15 cellular contexts compared by ENCODE assay signal in genomic region chr1:45647248-45648021, GRCh38. TPM values are rescaled to one million over a fixed set of nuclear protein-coding genes. Genes with fewer than 3 reads are reported as not detected.
DNase-seq lines count a peak whose midpoint lies in the region; ATAC-seq and TF ChIP-seq lines count a peak whose summit lies in the region.
"Had no signal": no experiment of that assay in that cellular context is flagged by ENCODE, and none has a peak within 500 bp of the region (broad histone marks: within the 10 kb centered on the region; RNA-seq: fewer than 3 reads in every experiment).

No MANE protein-coding gene starts in this region.

- TF ChIP-seq CTCF in breast epithelium (IDR thresholded peaks at IDR 0.05) (no peak), spleen (IDR thresholded peaks at IDR 0.05 in 8 of 11, conservative IDR thresholded peaks at IDR 0.05 in 3 of 11) (no peak)

- H3K27ac ChIP-seq in breast epithelium (peak overlapping the region; percentile 8 to 48), spleen (peak overlapping the region in 6 of 8 donors; percentile 10 to 71 (median 36))
- H3K27ac ChIP-seq: ascending aorta, PC-9, suprapubic skin had no signal

- H3K36me3 ChIP-seq in breast epithelium: no peaks in the 10 kb centered on the region
- H3K36me3 ChIP-seq in spleen: peaks cover 0 to 94% (median 42%) of the 10 kb centered on the region in 6 donors

- 81 to 89% (median 86%) methylated on average over 9 of the region's 9 CpGs for WGBS in spleen, 5 donors

- H3K4me1 ChIP-seq in breast epithelium: no peaks in the 10 kb centered on the region
- peaks cover 0 to 42% (median 24%) of the 10 kb centered on the region in 6 donors for H3K4me1 ChIP-seq in spleen
- H3K4me1 ChIP-seq: ascending aorta, suprapubic skin had no signal

- DNase-seq in SIG-M5 treated with dmso at 0.1 percent for 504 hours (lab: John Stamatoyannopoulos, UW; ENCODE audit: unreplicated experiment) (peak; percentile 50), SIG-M5 (lab: John Stamatoyannopoulos, UW) (no peak), breast epithelium (ENCODE audit: low spot score in 2 of 2) (no peak), left lobe of liver (ENCODE audit: low spot score) (no peak), spleen (no peak), middle frontal gyrus (ENCODE audit: extremely low spot score, low spot score) (no peak)
- DNase-seq in stimulated activated CD4-positive, alpha-beta T cell treated with anti-CD3 and anti-CD28 coated beads, Interleukin-2, amount 100 ng/mL, for 48 hours: no peak
- DNase-seq: DMS53, esophagus squamous epithelium, HFFc6, NCI-H2081, PC-9 had no signal

- intact Hi-C loops in breast epithelium (cut with DNase I; ENCODE audit: low total_unique reads) (no loop called here), spleen (cut with DNase I; ENCODE audit: low total_unique reads) (no loop called here)

- H3K4me3 ChIP-seq in breast epithelium (no peak overlapping the region), spleen (no peak overlapping the region)
- H3K4me3 ChIP-seq: ascending aorta, esophagus squamous epithelium, PC-9, suprapubic skin had no signal

- H3K9me3 ChIP-seq in breast epithelium (no peaks in the 10 kb centered on the region), spleen (no peaks in the 10 kb centered on the region)
- H3K9me3 ChIP-seq: ascending aorta, esophagus squamous epithelium, suprapubic skin had no signal

- H3K27me3 ChIP-seq in breast epithelium (no peaks in the 10 kb centered on the region), spleen (replicated peaks in 1 of 7) (no peaks in the 10 kb centered on the region)
- H3K27me3 ChIP-seq: ascending aorta, esophagus squamous epithelium, suprapubic skin had no signal

- TF ChIP-seq POLR2A in breast epithelium (IDR thresholded peaks at IDR 0.05) (no peak), spleen (IDR thresholded peaks at IDR 0.05) (no peak)

- ATAC-seq in left lobe of liver: peak; percentile 51
- no peak for ATAC-seq in GM18502 (IDR thresholded peaks at IDR 0.05; ENCODE audit: poor library complexity, unreplicated experiment)

RNA-seq across cellular contexts. Expression of gene CCDC17, which starts 23.6 kb away (rescaled TPM):
- 1 to 10 TPM; 2.3 to 5.7 (median 4.5) TPM for total RNA-seq in breast epithelium
- 2.7 TPM for total RNA-seq in left lobe of liver
- total RNA-seq in spleen: 1 to 10 TPM; 2.6 to 7.6 (median 5.4) TPM
- polyA plus RNA-seq in spleen: 1 to 10 TPM in 2 of 3 donors, under 1 TPM in 1; 0.55 to 1.6 (median 1.5) TPM
- total RNA-seq: ascending aorta had no signal

RNA-seq across cellular contexts. Expression of gene GPBP1L1, which starts 38.9 kb away (rescaled TPM):
- total RNA-seq in breast epithelium (100 to 1,000 TPM; 103 to 195 (median 114) TPM), left lobe of liver (76.2 TPM), spleen (100 to 1,000 TPM; 118 to 174 (median 136) TPM)
- 10 to 100 TPM; 36.3 to 53.0 (median 42.8) TPM for polyA plus RNA-seq in spleen

RNA-seq across cellular contexts. Expression of gene TMEM69, which starts 40.5 kb away (rescaled TPM):
- total RNA-seq in breast epithelium: 10 to 100 TPM; 20.6 to 39.4 (median 29.1) TPM
- total RNA-seq in left lobe of liver: 6.5 TPM
- total RNA-seq in spleen: 10 to 100 TPM; 16.4 to 32.7 (median 19.9) TPM
- 10 to 100 TPM; 18.3 to 24.5 (median 20.8) TPM for polyA plus RNA-seq in spleen
